ENCODE assay signal across 8 cellular contexts in the genomic region with DNA sequence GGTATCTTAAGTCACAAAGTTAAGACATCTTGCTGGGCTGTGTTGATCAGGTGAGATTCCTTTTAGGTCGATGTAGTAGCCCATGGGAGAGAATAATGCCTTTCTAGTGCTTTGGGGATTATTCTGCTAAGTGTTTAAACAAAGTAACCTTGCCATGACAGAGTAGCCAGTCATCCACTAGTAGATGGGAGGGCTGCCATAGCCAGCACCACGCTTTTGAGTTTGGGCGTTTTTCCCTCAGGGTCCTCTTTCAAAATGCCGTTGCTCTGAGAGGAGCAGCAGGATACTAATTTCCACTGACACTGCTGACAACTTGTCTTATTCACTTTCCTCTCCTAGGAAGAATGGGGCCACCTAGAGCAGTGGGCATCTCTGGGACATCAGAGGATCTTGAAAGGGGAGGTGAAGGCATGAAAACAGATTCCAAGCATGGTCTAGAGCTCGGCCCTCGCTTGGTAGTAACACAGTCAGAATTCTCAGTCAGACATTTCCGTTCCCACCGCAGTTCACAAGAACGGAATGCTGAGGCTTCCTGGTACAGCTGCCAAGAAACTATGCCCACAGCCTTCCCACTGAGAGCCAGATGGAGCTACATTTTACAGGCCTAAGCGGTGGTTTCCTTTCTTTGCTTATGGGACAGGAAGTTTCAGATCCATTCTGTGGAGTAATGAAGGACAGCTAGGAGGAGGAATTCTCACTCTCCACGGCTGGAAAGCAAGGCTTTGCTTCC. TPM values are rescaled to one million over a fixed set of nuclear protein-coding genes. Genes with fewer than 3 reads are reported as not detected.
A peak's percentile ranks its signal among the peaks of the same experiment; 100 is the strongest.
DNase-seq lines count a peak whose midpoint lies in the region; ATAC-seq and TF ChIP-seq lines count a peak whose summit lies in the region.

No MANE protein-coding gene starts in this region.

- H3K27me3 ChIP-seq in AG04450 (ENCODE audit: control insufficient read depth, insufficient read depth, low read length) (no peaks in the 10 kb centered on the region), mesendoderm (ENCODE audit: insufficient read depth, low read length, poor library complexity) (no peaks in the 10 kb centered on the region), WERI-Rb-1 (ENCODE audit: insufficient read depth, low read depth, severe bottlenecking) (no peaks in the 10 kb centered on the region)

- H3K23ac ChIP-seq in mesendoderm (ENCODE audit: low read length) = no peak overlapping the region

- H3K79me1 ChIP-seq in mesendoderm (ENCODE audit: low read length) = no peaks in the 10 kb centered on the region

- no peaks in the 10 kb centered on the region for H3K79me2 ChIP-seq in mesendoderm (ENCODE audit: control insufficient read depth, insufficient read depth, low read length)

- TF ChIP-seq CTCF in AG04450 (IDR thresholded peaks at IDR 0.05; ENCODE audit: low read depth, low read length) = no peak
- no peak for TF ChIP-seq CTCF in epithelial cell of esophagus (IDR thresholded peaks at IDR 0.05; ENCODE audit: insufficient read depth, low read depth, low read length, missing control alignments)
- no peak for TF ChIP-seq CTCF in WERI-Rb-1 (IDR thresholded peaks at IDR 0.05; ENCODE audit: low read depth, low read length)

- POLR2A ChIA-PET in AG04450 (lab: Yijun Ruan, JAX) = no interaction called here

- no peak overlapping the region for H3K56ac ChIP-seq in mesendoderm (ENCODE audit: low read length)

- H3K27ac ChIP-seq in AG04450 (ENCODE audit: low read depth, low read length) = peak overlapping the region; percentile 65
- no peak overlapping the region for H3K27ac ChIP-seq in mesendoderm (ENCODE audit: low read depth, low read length)
- H3K27ac ChIP-seq in WERI-Rb-1 = no peak overlapping the region

- no peak overlapping the region for H2BK5ac ChIP-seq in mesendoderm (ENCODE audit: low read length)

- ATAC-seq in GM21390 (IDR thresholded peaks at IDR 0.05; ENCODE audit: unreplicated experiment) = no peak

- no peak overlapping the region for H2AK5ac ChIP-seq in mesendoderm (ENCODE audit: low read length)

- H4K5ac ChIP-seq in mesendoderm (ENCODE audit: low read length) = no peak overlapping the region

- H2BK120ac ChIP-seq in mesendoderm (ENCODE audit: low read depth, low read length) = no peak overlapping the region

- no CpG with 5 or more reads among the region's 11 CpGs for WGBS in mesendoderm (ENCODE audit: extremely low coverage, insufficient coverage, low lambda C conversion rate)

- H3K18ac ChIP-seq in mesendoderm (ENCODE audit: low read length) = no peak overlapping the region

- H4K8ac ChIP-seq in mesendoderm (ENCODE audit: low read depth, low read length) = no peak overlapping the region

- no peak overlapping the region for H3K4ac ChIP-seq in mesendoderm (ENCODE audit: low read depth, low read length)

- CTCF ChIA-PET in AG04450 (lab: Charles Lee) = interaction anchor here (0.6 to 2.4 kb wide), 2 partner anchors 10 to 12 kb away, joined by 3 to 11 read pairs; no protein-coding TSS in a partner anchor

- H3K36me3 ChIP-seq in mesendoderm (ENCODE audit: control insufficient read depth, insufficient read depth, low read length) (no peaks in the 10 kb centered on the region), WERI-Rb-1 (no peaks in the 10 kb centered on the region)

- no peak overlapping the region for H3K4me3 ChIP-seq in AG04450 (ENCODE audit: low read depth, low read length)
- no peak overlapping the region for H3K4me3 ChIP-seq in epithelial cell of esophagus (ENCODE audit: low read length)
- H3K4me3 ChIP-seq in mesendoderm (ENCODE audit: low read length) = no peak overlapping the region
- H3K4me3 ChIP-seq in WERI-Rb-1 (ENCODE audit: low read depth, low read length) = no peak overlapping the region

- no peak overlapping the region for H3K4me2 ChIP-seq in mesendoderm (ENCODE audit: low read length)

- DNase-seq in AG04450 (ENCODE audit: low read depth, low spot score) = peak; percentile 63
- DNase-seq in NCI-H446 (lab: John Stamatoyannopoulos, UW) = peak; percentile 44 to 79
- DNase-seq in epithelial cell of esophagus (ENCODE audit: low read depth) = peak; percentile 87
- DNase-seq in non-pigmented ciliary epithelial cell (ENCODE audit: low read depth) = peak; percentile 91
- DNase-seq in NCI-H510A (lab: John Stamatoyannopoulos, UW) = no peak
- no peak for DNase-seq in mesendoderm
- no peak for DNase-seq in WERI-Rb-1

- no peak overlapping the region for H3K9ac ChIP-seq in mesendoderm (ENCODE audit: low read length)

- H3K9me3 ChIP-seq in AG04450 (ENCODE audit: control insufficient read depth, insufficient read depth, low read length) = no peaks in the 10 kb centered on the region
- no peaks in the 10 kb centered on the region for H3K9me3 ChIP-seq in WERI-Rb-1 (ENCODE audit: severe bottlenecking)

- no peaks in the 10 kb centered on the region for H3K4me1 ChIP-seq in mesendoderm (ENCODE audit: control insufficient read depth, low read depth, low read length)

- H2BK15ac ChIP-seq in mesendoderm (replicated peaks; ENCODE audit: low read depth) = no peak overlapping the region

RNA-seq across cellular contexts. Expression of a gene that starts 15.3 kb away (rescaled TPM):
- 217 and 229 TPM in 2 replicates for polyA plus RNA-seq in AG04450 (2011; rRNA removed)
- polyA minus RNA-seq in AG04450 (2011; rRNA and poly(A)+ RNA removed) = 110 and 117 TPM in 2 replicates
- polyA plus RNA-seq in mesendoderm (2013, experiment 1 of 2) = 98.5 TPM
- 104 TPM for polyA plus RNA-seq in mesendoderm (2013, experiment 2 of 2)

Comparison
In these comparisons a context has a peak if more than half of its experiments do, and no peak if none do; other contexts are left out.
1. DNase-seq: peak in AG04450 (single experiment), NCI-H446 (2 of 2), epithelial cell of esophagus (single experiment) and non-pigmented ciliary epithelial cell (single experiment); none in NCI-H510A (single experiment), mesendoderm (single experiment) and WERI-Rb-1 (single experiment).